Comparison of ENCODE assay signal across 2 cellular contexts in the genomic region with DNA sequence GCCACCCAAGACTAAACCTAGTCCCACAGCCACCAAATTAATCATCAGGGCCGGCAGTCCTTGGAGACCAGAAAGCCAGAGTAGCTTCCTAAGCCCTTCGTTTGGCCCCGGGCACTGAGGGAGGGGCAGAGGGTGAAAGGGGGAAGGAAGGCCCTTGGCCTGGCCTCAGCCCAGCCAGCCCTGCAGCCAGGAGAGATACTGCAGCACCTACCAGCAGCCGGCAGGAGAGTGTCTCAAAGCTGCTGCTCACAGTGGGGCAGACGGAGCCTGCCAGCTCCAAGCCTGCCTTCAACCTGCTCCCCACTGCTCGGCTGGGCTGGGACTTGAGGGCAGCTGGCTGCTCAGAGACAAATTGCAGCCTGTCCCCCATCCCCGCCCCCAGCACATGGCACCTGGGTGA. TPM values are rescaled to one million over a fixed set of nuclear protein-coding genes. Genes with fewer than 3 reads are reported as not detected.
"Had no signal": no experiment of that assay in that cellular context is flagged by ENCODE, and none has a peak within 500 bp of the region (broad histone marks: within the 10 kb centered on the region; RNA-seq: fewer than 3 reads in every experiment).

No MANE protein-coding gene starts in this region.

RNA-seq across cellular contexts. Expression of gene GOLGA8K, which starts 50.3 kb away (rescaled TPM):
- total RNA-seq: left colon had no signal
- polyA plus RNA-seq: immature natural killer cell had no signal
